Comparison of ENCODE assay signal across 13 cellular contexts in the genomic region with DNA sequence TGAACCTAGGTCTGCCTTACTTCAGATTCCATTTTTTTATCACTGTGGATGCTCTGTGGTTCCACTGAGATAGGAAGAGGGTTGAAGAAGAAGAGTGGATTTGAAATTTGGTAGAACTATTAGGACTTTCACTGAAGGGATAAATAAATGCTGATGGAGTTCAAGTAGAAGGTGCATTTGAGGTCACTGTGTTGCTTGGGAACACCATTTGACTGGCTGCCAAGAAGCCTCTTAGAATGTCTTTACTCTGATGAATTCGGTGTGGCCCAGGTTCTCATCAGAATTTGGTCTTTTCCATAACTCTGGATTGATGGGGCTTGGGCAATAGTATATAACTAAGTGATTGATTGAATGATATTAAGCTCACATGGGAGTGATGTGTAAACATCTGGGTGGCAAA. TPM values are rescaled to one million over a fixed set of nuclear protein-coding genes. Genes with fewer than 3 reads are reported as not detected.
DNase-seq lines count a peak whose midpoint lies in the region; ATAC-seq and TF ChIP-seq lines count a peak whose summit lies in the region.
"Had no signal": no experiment of that assay in that cellular context is flagged by ENCODE, and none has a peak within 500 bp of the region (broad histone marks: within the 10 kb centered on the region; RNA-seq: fewer than 3 reads in every experiment).

No MANE protein-coding gene starts in this region.

- no TSS peak for BruUV-seq in PC-3 (replicated peaks; lab: Mats Ljungman, UMichigan)

- H3F3A ChIP-seq in PC-3 (ENCODE audit: low read length, unreplicated experiment), result no peaks in the 10 kb centered on the region

- CTCF ChIA-PET in PC-3 (lab: Charles Lee), result no interaction called here

- H3K4me3 ChIP-seq in PC-3 (ENCODE audit: low read length), result no peak overlapping the region
- H3K4me3 ChIP-seq: lung, stomach had no signal

- no peaks in the 10 kb centered on the region for H3K9me2 ChIP-seq in PC-3 (replicated peaks; ENCODE audit: low read length)

- H4K20me1 ChIP-seq in PC-3 (ENCODE audit: low read length), result no peaks in the 10 kb centered on the region

- peaks cover 14% of the 10 kb centered on the region for H3K4me1 Mint-ChIP-seq in activated T-helper 17 cell treated with anti-CD3 and anti-CD28 coated beads, Interleukin-2, amount 50 U/mL, for 72 hours

- H3K27me3 Mint-ChIP-seq in activated T-helper 17 cell treated with anti-CD3 and anti-CD28 coated beads, Interleukin-2, amount 50 U/mL, for 72 hours, result no peaks in the 10 kb centered on the region
- H3K27me3 Mint-ChIP-seq: activated naive CD8-positive, alpha-beta T cell treated with anti-CD3 and anti-CD28 coated beads for 36 hours had no signal

- H3K27me3 ChIP-seq in PC-3 (ENCODE audit: low read length), result no peaks in the 10 kb centered on the region
- H3K27me3 ChIP-seq: stomach had no signal

- no peak for TF ChIP-seq POLR2A in GM18505 (IDR thresholded peaks at IDR 0.05; ENCODE audit: borderline replicate concordance, extremely low read depth, insufficient read depth, insufficient read length)

- H3K36me3 ChIP-seq in PC-3 (ENCODE audit: low read depth, low read length), result no peaks in the 10 kb centered on the region
- H3K36me3 ChIP-seq: stomach had no signal

- H3K9ac ChIP-seq in PC-3 (ENCODE audit: low read length), result no peak overlapping the region

- POLR2A ChIA-PET in PC-3 (lab: Charles Lee; ENCODE audit: unreplicated experiment), result no interaction called here

- H3K4me1 ChIP-seq in PC-3 (ENCODE audit: insufficient read depth, low read length), result no peaks in the 10 kb centered on the region

- no peak overlapping the region for H3K4me3 Mint-ChIP-seq in activated T-helper 17 cell treated with anti-CD3 and anti-CD28 coated beads, Interleukin-2, amount 50 U/mL, for 72 hours
- H3K4me3 Mint-ChIP-seq: activated naive CD8-positive, alpha-beta T cell treated with anti-CD3 and anti-CD28 coated beads for 36 hours had no signal

- DNase-seq in DMS79 treated with DMSO at 0.1 percent for 48 hours (lab: John Stamatoyannopoulos, UW), result peak; percentile 85
- DNase-seq in NCI-H1417 (lab: John Stamatoyannopoulos, UW), result peak; percentile 30 to 84 (median 41)
- peak; percentile 60 for DNase-seq in astrocyte of the hippocampus (ENCODE audit: low read depth, low spot score)
- peak; percentile 40 for DNase-seq in myocyte (ENCODE audit: low read depth)
- DNase-seq in PC-3, result no peak
- DNase-seq: activated naive CD8-positive, alpha-beta T cell treated with anti-CD3 and anti-CD28 coated beads for 36 hours; stimulated activated CD4-positive, alpha-beta T cell treated with anti-CD3 and anti-CD28 coated beads, Interleukin-4, amount 100 ng/mL, for 24 hours; stomach; T-helper 9 cell had no signal

- H3K9me3 Mint-ChIP-seq in activated T-helper 17 cell treated with anti-CD3 and anti-CD28 coated beads, Interleukin-2, amount 50 U/mL, for 72 hours, result no peaks in the 10 kb centered on the region
- H3K9me3 Mint-ChIP-seq: activated naive CD8-positive, alpha-beta T cell treated with anti-CD3 and anti-CD28 coated beads for 36 hours had no signal

- no peak for ATAC-seq in GM18505 (IDR thresholded peaks at IDR 0.05; ENCODE audit: unreplicated experiment)
- no peak for ATAC-seq in activated T-helper 17 cell treated with anti-CD3 and anti-CD28 coated beads, Interleukin-2, amount 50 U/mL, for 72 hours (replicated peaks)
- no peak for ATAC-seq in PC-3
- ATAC-seq: Panc1 had no signal

- intact Hi-C loops in PC-3 (cut with micrococcal nuclease), result no loop called here

- no peaks in the 10 kb centered on the region for H3K9me3 ChIP-seq in PC-3 (ENCODE audit: low read length)
- H3K9me3 ChIP-seq: stomach had no signal

- H3K27ac ChIP-seq in PC-3 (ENCODE audit: low read length), result no peak overlapping the region
- H3K27ac ChIP-seq: stomach had no signal

- TF ChIP-seq CTCF in PC-3 (conservative IDR thresholded peaks at IDR 0.05; ENCODE audit: low read depth, low read length), result no peak

- H3K36me3 Mint-ChIP-seq in activated T-helper 17 cell treated with anti-CD3 and anti-CD28 coated beads, Interleukin-2, amount 50 U/mL, for 72 hours (ENCODE audit: low read depth), result peaks cover 5% of the 10 kb centered on the region

- H3K79me2 ChIP-seq in PC-3 (ENCODE audit: low read length), result no peaks in the 10 kb centered on the region

- no peak overlapping the region for H3K27ac Mint-ChIP-seq in activated T-helper 17 cell treated with anti-CD3 and anti-CD28 coated beads, Interleukin-2, amount 50 U/mL, for 72 hours
- H3K27ac Mint-ChIP-seq: activated naive CD8-positive, alpha-beta T cell treated with anti-CD3 and anti-CD28 coated beads for 36 hours had no signal

- H2AFZ ChIP-seq in PC-3 (ENCODE audit: low read length), result no peak overlapping the region

- no peak overlapping the region for H3K4me2 ChIP-seq in PC-3 (ENCODE audit: low read length)

RNA-seq across cellular contexts. Expression of gene XPR1, which starts 11.9 kb away (rescaled TPM):
- total RNA-seq in myocyte (25.3 and 30.4 TPM in 2 replicates), PC-3 (2014; rRNA removed) (7.3 and 8.2 TPM in 2 replicates)
- 13.2 TPM for polyA plus RNA-seq in myocyte (2012)
- 10 to 100 TPM; 16.4 to 25.4 TPM for total RNA-seq in activated T-helper 17 cell treated with anti-CD3 and anti-CD28 coated beads, Interleukin-2, amount 50 U/mL, for 72 hours
